Comparison of ENCODE assay signal across 17 cellular contexts in genomic region chr2:128358941-128359731, GRCh38. TPM values are rescaled to one million over a fixed set of nuclear protein-coding genes. Genes with fewer than 3 reads are reported as not detected.
A peak's percentile ranks its signal among the peaks of the same experiment; 100 is the strongest.
DNase-seq lines count a peak whose midpoint lies in the region; ATAC-seq and TF ChIP-seq lines count a peak whose summit lies in the region.
"Had no signal": no experiment of that assay in that cellular context is flagged by ENCODE, and none has a peak within 500 bp of the region (broad histone marks: within the 10 kb centered on the region; RNA-seq: fewer than 3 reads in every experiment).

No MANE protein-coding gene starts in this region.

- intact Hi-C loops in cardiac septum (cut with DNase I) (no loop called here), left ventricle myocardium superior (cut with micrococcal nuclease) (no loop called here), transverse colon (cut with DNase I; ENCODE audit: low total_unique reads) (no loop called here)

- H3K9me3 ChIP-seq in transverse colon (no peaks in the 10 kb centered on the region), BE2C (no peaks in the 10 kb centered on the region)
- H3K9me3 ChIP-seq: A549, HAP-1 had no signal

- H3K27ac Mint-ChIP-seq in immature natural killer cell (peak overlapping the region in 1 of 6 donors; percentile 19), type B pancreatic cell (no peak overlapping the region)
- no peak overlapping the region for H3K27ac Mint-ChIP-seq in natural killer cell treated with Interleukin-12 subunit alpha and Interleukin-12 subunit beta and Interleukin-15 and Interleukin-18, amount 100 ng/mL, for 72 hours
- H3K27ac Mint-ChIP-seq: CD4-positive, CD25-positive, alpha-beta regulatory T cell had no signal

- TF ChIP-seq CTCF in type B pancreatic cell (conservative IDR thresholded peaks at IDR 0.05) (no peak), transverse colon (IDR thresholded peaks at IDR 0.05) (no peak), BE2C (IDR thresholded peaks at IDR 0.05; ENCODE audit: low read depth, low read length) (no peak)

- ATAC-seq in left ventricle myocardium superior: no peak
- peak in 1 of 2 donors; percentile 25 for ATAC-seq in natural killer cell treated with Interleukin-12 subunit alpha and Interleukin-12 subunit beta and Interleukin-15 and Interleukin-18, amount 100 ng/mL, for 72 hours
- no peak for ATAC-seq in HG02870 (IDR thresholded peaks at IDR 0.05; ENCODE audit: unreplicated experiment)
- ATAC-seq: A549 had no signal

- H3K4me3 ChIP-seq in transverse colon (no peak overlapping the region), BE2C (ENCODE audit: low read depth, low read length) (no peak overlapping the region)
- H3K4me3 ChIP-seq: A549, HAP-1 had no signal

- no peak overlapping the region for H3K27ac ChIP-seq in transverse colon
- H3K27ac ChIP-seq: A549 had no signal

- H3K36me3 Mint-ChIP-seq in immature natural killer cell (no peaks in the 10 kb centered on the region), type B pancreatic cell (no peaks in the 10 kb centered on the region)
- no peaks in the 10 kb centered on the region for H3K36me3 Mint-ChIP-seq in natural killer cell treated with Interleukin-12 subunit alpha and Interleukin-12 subunit beta and Interleukin-15 and Interleukin-18, amount 100 ng/mL, for 72 hours
- H3K36me3 Mint-ChIP-seq: CD4-positive, CD25-positive, alpha-beta regulatory T cell had no signal

- TF ChIP-seq EP300 in transverse colon (IDR thresholded peaks at IDR 0.05; ENCODE audit: low read depth): no peak

- in situ Hi-C loops in transverse colon (cut with MboI; ENCODE audit: low pct_ligation_motif_present in 1 of 4, low pct_unique_long_range_greater_than_20kb in 1 of 4, low sequenced_read_pairs in 3 of 4): no loop called here

- H3K27me3 Mint-ChIP-seq in immature natural killer cell (ENCODE audit: low read depth in 3 of 3): peaks cover 3 to 11% (median 5%) of the 10 kb centered on the region in 3 donors
- peaks cover 0 to 16% of the 10 kb centered on the region in 2 donors for H3K27me3 Mint-ChIP-seq in natural killer cell treated with Interleukin-12 subunit alpha and Interleukin-12 subunit beta and Interleukin-15 and Interleukin-18, amount 100 ng/mL, for 72 hours
- no peaks in the 10 kb centered on the region for H3K27me3 Mint-ChIP-seq in type B pancreatic cell
- H3K27me3 Mint-ChIP-seq: CD4-positive, CD25-positive, alpha-beta regulatory T cell had no signal

- no peaks in the 10 kb centered on the region for H3K27me3 ChIP-seq in transverse colon
- no peaks in the 10 kb centered on the region for H3K27me3 ChIP-seq in BE2C

- H3K9me3 Mint-ChIP-seq in immature natural killer cell: no peaks in the 10 kb centered on the region
- no peaks in the 10 kb centered on the region for H3K9me3 Mint-ChIP-seq in natural killer cell treated with Interleukin-12 subunit alpha and Interleukin-12 subunit beta and Interleukin-15 and Interleukin-18, amount 100 ng/mL, for 72 hours
- H3K9me3 Mint-ChIP-seq in type B pancreatic cell: no peaks in the 10 kb centered on the region

- no peaks in the 10 kb centered on the region for H3K36me3 ChIP-seq in transverse colon
- no peaks in the 10 kb centered on the region for H3K36me3 ChIP-seq in BE2C
- H3K36me3 ChIP-seq: HAP-1 had no signal

- H3K4me1 ChIP-seq in transverse colon (peaks cover 0 to 5% (median 3%) of the 10 kb centered on the region in 4 donors), BE2C (no peaks in the 10 kb centered on the region)
- H3K4me1 ChIP-seq: HAP-1 had no signal

- H3K4me1 Mint-ChIP-seq in immature natural killer cell (peaks cover 16 to 27% of the 10 kb centered on the region in 2 donors), type B pancreatic cell (ENCODE audit: unreplicated experiment) (peaks cover 21% of the 10 kb centered on the region)
- H3K4me1 Mint-ChIP-seq in natural killer cell treated with Interleukin-12 subunit alpha and Interleukin-12 subunit beta and Interleukin-15 and Interleukin-18, amount 100 ng/mL, for 72 hours (ENCODE audit: low read depth in 2 of 2): peaks cover 0 to 20% of the 10 kb centered on the region in 2 donors
- H3K4me1 Mint-ChIP-seq: CD4-positive, CD25-positive, alpha-beta regulatory T cell had no signal

- H3K4me3 Mint-ChIP-seq in immature natural killer cell (peak overlapping the region in 3 of 5 donors; percentile 21 to 57 (median 44)), type B pancreatic cell (no peak overlapping the region)
- H3K4me3 Mint-ChIP-seq in natural killer cell treated with Interleukin-12 subunit alpha and Interleukin-12 subunit beta and Interleukin-15 and Interleukin-18, amount 100 ng/mL, for 72 hours: no peak overlapping the region
- H3K4me3 Mint-ChIP-seq: CD4-positive, CD25-positive, alpha-beta regulatory T cell had no signal

- DNase-seq in cardiac septum (ENCODE audit: low spot score) (peak; percentile 71), left ventricle myocardium superior (no peak), immature natural killer cell (peak; percentile 19 to 32 (median 23)), type B pancreatic cell (ENCODE audit: extremely low spot score, unreplicated experiment) (peak; percentile 60), transverse colon (no peak), BE2C (no peak)
- peak; percentile 57 for DNase-seq in natural killer cell treated with Interleukin-12 subunit alpha and Interleukin-12 subunit beta and Interleukin-15 and Interleukin-18, amount 100 ng/mL, for 72 hours (ENCODE audit: low spot score)
- DNase-seq: CD4-positive, CD25-positive, alpha-beta regulatory T cell; DMS79; MM.1S; NCI-H1105 treated with DMSO at 0.1 percent for 48 hours; NCI-H187; NCI-H446; NCI-H774 had no signal

- WGBS in transverse colon (ENCODE audit: low coverage in 1 of 2), 2 donors: 82% methylated on average over 16 of the region's 16 CpGs; no CpG with 5 or more reads in 1 of the 2 donors

- no peak for TF ChIP-seq POLR2A in transverse colon (IDR thresholded peaks at IDR 0.05)

RNA-seq across cellular contexts. Expression of gene HS6ST1, which starts 40.5 kb away (rescaled TPM):
- total RNA-seq in cardiac septum (14.4 TPM), left ventricle myocardium superior (35.2 TPM), type B pancreatic cell (ENCODE audit: low replicate concordance) (64.9 and 75.2 TPM in 2 replicates), transverse colon (10 to 100 TPM; 16.1 to 38.6 (median 26.5) TPM)
- 1 to 10 TPM; 5.1 to 6.6 (median 6.0) TPM for polyA plus RNA-seq in immature natural killer cell
- 10 to 100 TPM; 17.5 to 25.5 TPM for total RNA-seq in natural killer cell treated with Interleukin-12 subunit alpha and Interleukin-12 subunit beta and Interleukin-15 and Interleukin-18, amount 100 ng/mL, for 72 hours
- polyA plus RNA-seq in BE2C (2012; ENCODE audit: insufficient read depth, insufficient read length, low read depth): 35.2 TPM

Comparison
In these comparisons a context has a peak if more than half of its experiments do, and no peak if none do; other contexts are left out.
1. DNase-seq: peak in cardiac septum (single experiment), immature natural killer cell (3 of 3), natural killer cell treated with Interleukin-12 subunit alpha and Interleukin-12 subunit beta and Interleukin-15 and Interleukin-18, amount 100 ng/mL, for 72 hours (single experiment) and type B pancreatic cell (single experiment); none in left ventricle myocardium superior (single experiment), transverse colon (single experiment) and BE2C (single experiment).
2. H3K4me3 Mint-ChIP-seq: peak in immature natural killer cell (3 of 5); none in natural killer cell treated with Interleukin-12 subunit alpha and Interleukin-12 subunit beta and Interleukin-15 and Interleukin-18, amount 100 ng/mL, for 72 hours (single experiment) and type B pancreatic cell (single experiment).